Comparison of ENCODE assay signal across 1 cellular context in genomic region chr15:68207176-68207935, GRCh38.
TF ChIP-seq lines count a peak whose summit lies in the region.

No MANE protein-coding gene starts in this region.

TF ChIP-seq in IMR-90, 13 proteins besides CTCF, POLR2A, EP300 and RAD21:
- no peak for TF ChIP-seq MXI1 (IDR thresholded peaks at IDR 0.05; ENCODE audit: borderline replicate concordance, low read depth, low read length)
- no peak for TF ChIP-seq NFE2L2 (IDR thresholded peaks at IDR 0.05; ENCODE audit: low read depth, low read length)
- TF ChIP-seq CHD1 (IDR thresholded peaks at IDR 0.05; ENCODE audit: low read depth, low read length): no peak
